24 cellular contexts compared by ENCODE assay signal in the genomic region with DNA sequence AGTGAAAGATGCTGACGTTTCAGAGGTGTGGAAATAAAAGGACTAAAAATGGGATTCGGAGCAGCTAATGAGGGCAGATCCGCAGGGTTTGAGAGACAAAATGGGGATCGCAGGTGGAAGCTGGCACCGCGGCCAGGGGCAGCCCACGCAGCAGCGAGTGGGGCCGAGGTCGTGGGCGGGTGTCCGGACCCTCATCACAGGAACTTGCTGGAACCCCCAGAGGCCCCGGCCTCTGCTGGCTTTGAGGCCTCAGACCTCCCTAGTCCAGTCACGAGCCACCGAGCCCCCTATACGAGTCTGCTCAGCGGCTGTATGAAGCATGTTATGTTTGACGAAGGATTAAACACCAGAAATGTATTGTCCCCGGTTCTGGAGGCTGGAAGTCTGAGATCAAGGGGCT. TPM values are rescaled to one million over a fixed set of nuclear protein-coding genes. Genes with fewer than 3 reads are reported as not detected.
DNase-seq lines count a peak whose midpoint lies in the region; ATAC-seq, FAIRE-seq and TF ChIP-seq lines count a peak whose summit lies in the region.
"Had no signal": no experiment of that assay in that cellular context is flagged by ENCODE, and none has a peak within 500 bp of the region (broad histone marks: within the 10 kb centered on the region; RNA-seq: fewer than 3 reads in every experiment).

No MANE protein-coding gene starts in this region.

- intact Hi-C loops in right lobe of liver (cut with DNase I) (no loop called here), HepG2 (cut with micrococcal nuclease; ENCODE audit: unreplicated experiment) (no loop called here)

- H3K36me3 ChIP-seq in right lobe of liver (no peaks in the 10 kb centered on the region), HepG2 (replicated peaks in 1 of 2; ENCODE audit: control insufficient read depth in 1 of 2, insufficient read depth in 2 of 2, low read length in 2 of 2) (no peaks in the 10 kb centered on the region), neutrophil (no peaks in the 10 kb centered on the region), osteoblast (ENCODE audit: insufficient read depth, low read length) (no peaks in the 10 kb centered on the region)
- H3K36me3 ChIP-seq: BLaER1 had no signal

- H3K27ac ChIP-seq in right lobe of liver (no peak overlapping the region), HepG2 (ENCODE audit: extremely low read length, insufficient read depth, low read length) (no peak overlapping the region), neutrophil (peak overlapping the region; percentile 81), osteoblast (ENCODE audit: low read depth, low read length) (no peak overlapping the region)
- H3K27ac ChIP-seq: 22Rv1, BLaER1, PC-9 had no signal

- no TSS peak for BruUV-seq in HepG2 (replicated peaks; lab: Mats Ljungman, UMichigan)

- no peaks in the 10 kb centered on the region for H3K36me3 Mint-ChIP-seq in type B pancreatic cell
- H3K36me3 Mint-ChIP-seq in mesothelial cell of epicardium: no peaks in the 10 kb centered on the region

- in situ Hi-C loops in HepG2 (cut with HindIII; ENCODE audit: extremely low pct_ligation_motif_present, low pct_unique_long_range_greater_than_20kb): no loop called here

- H2AFZ ChIP-seq in HepG2 (ENCODE audit: low read length) (no peak overlapping the region), osteoblast (ENCODE audit: low read length) (no peak overlapping the region)
- H2AFZ ChIP-seq: PC-9 had no signal

- H3K9ac ChIP-seq in HepG2 (ENCODE audit: insufficient read depth, low read depth, low read length): no peak overlapping the region
- H3K9ac ChIP-seq: BLaER1 had no signal

- H3K4me1 ChIP-seq in right lobe of liver (no peaks in the 10 kb centered on the region), HepG2 (ENCODE audit: insufficient read depth, low read length) (no peaks in the 10 kb centered on the region), neutrophil (ENCODE audit: control insufficient read depth in 1 of 2, insufficient read depth in 1 of 2, low read depth in 1 of 2, low read length in 1 of 2) (peaks cover 72% of the 10 kb centered on the region in 2 experiments), osteoblast (ENCODE audit: insufficient read depth, low read length) (peaks cover 3% of the 10 kb centered on the region)

- H3K27ac Mint-ChIP-seq in type B pancreatic cell (no peak overlapping the region), mesothelial cell of epicardium (no peak overlapping the region)
- H3K27ac Mint-ChIP-seq: CD4-positive, alpha-beta T cell; H9; HFFc6 had no signal

- TF ChIP-seq EP300 in HepG2 (IDR thresholded peaks at IDR 0.05; ENCODE audit: low read depth in 2 of 2, low read length in 2 of 2): no peak
- TF ChIP-seq EP300 in HepG2 (CRISPR knock-in tag; IDR thresholded peaks at IDR 0.05; ENCODE audit: borderline replicate concordance): no peak

- TF ChIP-seq POLR2A in right lobe of liver (IDR thresholded peaks at IDR 0.05): no peak
- TF ChIP-seq POLR2A in HepG2 (IDR thresholded peaks at IDR 0.05; ENCODE audit: insufficient read depth in 1 of 2, low read depth in 2 of 2, low read length in 2 of 2): no peak

- no peak overlapping the region for H3K4me3 ChIP-seq in right lobe of liver
- H3K4me3 ChIP-seq in HepG2 (replicated peaks in 1 of 3; ENCODE audit: insufficient read depth in 1 of 3, low read depth in 2 of 3, low read length in 3 of 3): no peak overlapping the region
- no peak overlapping the region for H3K4me3 ChIP-seq in neutrophil (ENCODE audit: low read depth in 1 of 2, low read length in 1 of 2)
- no peak overlapping the region for H3K4me3 ChIP-seq in osteoblast (ENCODE audit: insufficient read depth, low read length)
- H3K4me3 ChIP-seq: BLaER1, K562, PC-9 had no signal

- TF ChIP-seq CTCF in right lobe of liver (IDR thresholded peaks at IDR 0.05): no peak
- no peak for TF ChIP-seq CTCF in HepG2 (CRISPR knock-in tag; IDR thresholded peaks at IDR 0.05)
- no peak for TF ChIP-seq CTCF in neutrophil (IDR thresholded peaks at IDR 0.05)
- no peak for TF ChIP-seq CTCF in type B pancreatic cell (conservative IDR thresholded peaks at IDR 0.05)
- no peak for TF ChIP-seq CTCF in mesothelial cell of epicardium (IDR thresholded peaks at IDR 0.05; ENCODE audit: unreplicated experiment)
- no peak for TF ChIP-seq CTCF in osteoblast (IDR thresholded peaks at IDR 0.05; ENCODE audit: extremely low read depth, low read depth, low read length)

- DNase-seq in activated CD4-positive, CD25-positive, alpha-beta regulatory T cell treated with anti-CD3 and anti-CD28 coated beads, Interleukin-2, amount 50 U/mL, for 72 hours: peak; percentile 11
- DNase-seq in right lobe of liver (peak in 2 of 3 donors; percentile 35 to 40), HepG2 (ENCODE audit: low spot score) (no peak), type B pancreatic cell (ENCODE audit: extremely low spot score, unreplicated experiment) (peak; percentile 56), mesothelial cell of epicardium (ENCODE audit: low spot score in 2 of 2, unreplicated experiment in 2 of 2) (no peak), osteoblast (ENCODE audit: insufficient read length, low spot score, missing footprints) (no peak)
- DNase-seq: ACHN, COR-L47, DMS79, H9, HFFc6, MM.1S, NCI-H1048, NCI-H1417 treated with DMSO at 0.1 percent for 48 hours, NCI-H187 treated with DMSO at 0.1 percent for 48 hours, NCI-H510A treated with DMSO at 0.1 percent for 48 hours, NCI-H748 treated with DMSO at 0.1 percent for 48 hours, PC-9 had no signal

- H3K9me3 Mint-ChIP-seq in type B pancreatic cell: no peaks in the 10 kb centered on the region
- H3K9me3 Mint-ChIP-seq in mesothelial cell of epicardium: no peaks in the 10 kb centered on the region
- H3K9me3 Mint-ChIP-seq: CD4-positive, alpha-beta T cell; HFFc6 had no signal

- peaks cover 9% of the 10 kb centered on the region for H3K27me3 Mint-ChIP-seq in type B pancreatic cell
- peaks cover 9% of the 10 kb centered on the region for H3K27me3 Mint-ChIP-seq in mesothelial cell of epicardium (ENCODE audit: low read depth)
- H3K27me3 Mint-ChIP-seq: CD4-positive, alpha-beta T cell had no signal

- H3K4me2 ChIP-seq in HepG2 (ENCODE audit: low read depth, low read length) (no peak overlapping the region), osteoblast (ENCODE audit: insufficient read depth, low read length) (no peak overlapping the region)
- H3K4me2 ChIP-seq: BLaER1, PC-9 had no signal

- CTCF ChIA-PET in HepG2 (lab: Yijun Ruan, JAX; ENCODE audit: low intra/inter-chr PET ratio, low total read pairs): no interaction called here

- TF ChIP-seq RAD21 in HepG2 (CRISPR knock-in tag; IDR thresholded peaks at IDR 0.05): no peak

- H3K4me1 Mint-ChIP-seq in type B pancreatic cell (ENCODE audit: unreplicated experiment) (peaks cover 11% of the 10 kb centered on the region), mesothelial cell of epicardium (peaks cover 11% of the 10 kb centered on the region)

- H3K79me2 ChIP-seq in HepG2 (ENCODE audit: insufficient read depth, low read length) (no peaks in the 10 kb centered on the region), osteoblast (ENCODE audit: insufficient read depth, low read length) (no peaks in the 10 kb centered on the region)

- POLR2A ChIA-PET in HepG2 (lab: Yijun Ruan, JAX): no interaction called here

- FAIRE-seq in HepG2 (lab: Jason Lieb, UNC): no peak
- FAIRE-seq: K562 had no signal

- H3K27me3 ChIP-seq in right lobe of liver (no peaks in the 10 kb centered on the region), HepG2 (ENCODE audit: control insufficient read depth in 1 of 2, insufficient read depth in 2 of 2, low read length in 2 of 2) (peaks cover 9 to 53% of the 10 kb centered on the region in 2 experiments; a peak in 4 of 5 replicates), neutrophil (no peaks in the 10 kb centered on the region), osteoblast (ENCODE audit: insufficient read depth, low read length) (no peaks in the 10 kb centered on the region)
- H3K27me3 ChIP-seq: BLaER1 had no signal

- no peaks in the 10 kb centered on the region for H3K9me3 ChIP-seq in right lobe of liver
- no peaks in the 10 kb centered on the region for H3K9me3 ChIP-seq in HepG2 (ENCODE audit: low read length)
- no peaks in the 10 kb centered on the region for H3K9me3 ChIP-seq in neutrophil
- H3K9me3 ChIP-seq in osteoblast (ENCODE audit: low read depth, low read length): no peaks in the 10 kb centered on the region

- H3K4me3 Mint-ChIP-seq in type B pancreatic cell (no peak overlapping the region), mesothelial cell of epicardium (no peak overlapping the region)
- H3K4me3 Mint-ChIP-seq: CD4-positive, alpha-beta T cell; H9; HFFc6 had no signal

- 81% methylated on average over 6 of the region's 19 CpGs for WGBS in right lobe of liver (ENCODE audit: insufficient coverage, low coverage, low lambda C conversion rate, missing lambda C conversion rate)
- 30% methylated on average over 12 of the region's 19 CpGs for WGBS in HepG2 (ENCODE audit: low lambda C conversion rate)

- 0 out of 2 replicates have a peak, but pooled peaks cover 7% of the 10 kb centered on the region for H4K20me1 ChIP-seq in HepG2 (ENCODE audit: insufficient read depth, low read length)
- no peaks in the 10 kb centered on the region for H4K20me1 ChIP-seq in osteoblast (ENCODE audit: insufficient read depth, low read length)
- H4K20me1 ChIP-seq: BLaER1 had no signal

- ATAC-seq in activated CD4-positive, CD25-positive, alpha-beta regulatory T cell treated with anti-CD3 and anti-CD28 coated beads, Interleukin-2, amount 50 U/mL, for 24 hours: no peak
- ATAC-seq in right lobe of liver (no peak), HepG2 (no peak)
- ATAC-seq: K562 had no signal

RNA-seq across cellular contexts. Expression of gene FCN1, which starts 45.8 kb away (rescaled TPM):
- total RNA-seq in right lobe of liver (1 to 10 TPM in 5 of 6 experiments, under 1 TPM in 1; 0.68 to 5.3 (median 1.7) TPM), HepG2 (2016; rRNA removed; fragmentation: Illumina TruSeq; extraction: Trizol) (not detected in 2 replicates), type B pancreatic cell (ENCODE audit: low replicate concordance) (not detected in 2 replicates), mesothelial cell of epicardium (not detected in 3 replicates), osteoblast (not detected in 2 replicates)
- not detected in 2 replicates for total RNA-seq in HepG2 (2016; cell fraction: cytosol; rRNA removed; fragmentation: Illumina TruSeq; extraction: Trizol; ENCODE audit: low read depth)
- total RNA-seq in HepG2 (2016; cell fraction: insoluble cytoplasmic fraction; rRNA removed; fragmentation: Illumina TruSeq; extraction: Trizol): not detected in 2 replicates
- not detected in 2 replicates for total RNA-seq in HepG2 (2016; cell fraction: membrane; rRNA removed; fragmentation: Illumina TruSeq; extraction: Trizol)
- total RNA-seq in HepG2 (2016; cell fraction: nucleus; rRNA removed; fragmentation: Illumina TruSeq; extraction: Trizol): not detected in 2 replicates
- polyA plus RNA-seq in HepG2 (2011; rRNA removed): not detected in 2 replicates
- not detected in 2 replicates for polyA plus RNA-seq in HepG2 (2011; cell fraction: cytosol; rRNA removed)
- polyA plus RNA-seq in HepG2 (2011; cell fraction: nucleus; rRNA removed): not detected in 2 replicates
- not detected in 2 replicates for polyA plus RNA-seq in HepG2 (2012)
- polyA plus RNA-seq in HepG2 (2016; cell fraction: cytosol; fragmentation: Illumina TruSeq; extraction: Trizol; ENCODE audit: low read depth): not detected in 2 replicates
- polyA plus RNA-seq in HepG2 (2016; cell fraction: insoluble cytoplasmic fraction; fragmentation: Illumina TruSeq; extraction: Trizol; ENCODE audit: low read depth): not detected in 2 replicates
- polyA plus RNA-seq in HepG2 (2016; cell fraction: membrane; fragmentation: Illumina TruSeq; extraction: Trizol; ENCODE audit: low read depth): not detected in 2 replicates
- not detected in 2 replicates for polyA plus RNA-seq in HepG2 (2016; cell fraction: nucleus; fragmentation: Illumina TruSeq; extraction: Trizol; ENCODE audit: insufficient read depth, low read depth)
- polyA minus RNA-seq in HepG2 (2011; rRNA and poly(A)+ RNA removed; ENCODE audit: low replicate concordance): not detected in 2 replicates
- not detected in 2 replicates for polyA minus RNA-seq in HepG2 (2011; cell fraction: cytosol; rRNA and poly(A)+ RNA removed)
- polyA minus RNA-seq in HepG2 (2011; cell fraction: nucleus; rRNA and poly(A)+ RNA removed): not detected in 2 replicates
- total RNA-seq: H9, HFFc6, K562, PC-9 had no signal
- polyA plus RNA-seq: K562 had no signal

Comparison
In these comparisons a context has a peak if more than half of its experiments do, and no peak if none do; other contexts are left out.
1. DNase-seq: peak in activated CD4-positive, CD25-positive, alpha-beta regulatory T cell treated with anti-CD3 and anti-CD28 coated beads, Interleukin-2, amount 50 U/mL, for 72 hours (single experiment), right lobe of liver (2 of 3) and type B pancreatic cell (single experiment); none in HepG2 (single experiment), mesothelial cell of epicardium (0 of 2) and osteoblast (single experiment).